9 cellular contexts compared by ENCODE assay signal in the genomic region with DNA sequence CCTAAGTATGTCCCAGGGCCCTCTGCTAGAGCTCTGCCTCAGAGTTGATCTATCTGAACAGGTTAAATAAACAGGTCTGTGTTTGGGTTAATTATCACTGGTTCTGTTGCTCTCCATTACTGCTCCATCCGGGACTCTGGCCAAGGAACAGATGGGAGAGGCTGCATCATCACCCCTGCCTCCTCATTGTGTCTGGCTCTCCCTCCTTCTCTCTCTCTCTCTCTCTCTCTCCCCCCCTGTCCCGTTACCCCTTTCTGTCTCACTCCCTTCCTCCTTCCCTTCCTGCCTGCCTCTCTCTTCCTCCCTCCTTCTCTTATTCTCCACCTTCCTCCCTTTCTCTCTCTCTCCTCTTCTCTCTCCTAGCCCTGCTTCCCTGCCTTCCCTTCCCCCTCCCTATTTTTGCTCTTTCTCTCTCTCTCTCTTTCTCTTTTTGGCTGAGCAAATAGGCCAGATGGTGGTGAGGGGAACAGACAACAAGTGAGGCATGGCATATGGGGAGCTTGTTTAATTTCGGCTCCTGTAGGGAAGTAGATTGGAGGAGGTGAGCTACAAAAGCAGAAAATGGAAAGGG.
DNase-seq lines count a peak whose midpoint lies in the region; ATAC-seq and TF ChIP-seq lines count a peak whose summit lies in the region.
"Had no signal": no experiment of that assay in that cellular context is flagged by ENCODE, and none has a peak within 500 bp of the region (broad histone marks: within the 10 kb centered on the region; RNA-seq: fewer than 3 reads in every experiment).

No MANE protein-coding gene starts in this region.

- peaks cover 0 to 1% of the 10 kb centered on the region in 2 donors for H3K9me3 Mint-ChIP-seq in stimulated activated naive B cell treated with anti-CD40 and anti-IgM and Interleukin-4, amounts not matched to agents 10 μg/mL and 1 μg/mL and 100 μg/mL, for 72 hours
- peaks cover 0 to 5% of the 10 kb centered on the region in 2 donors for H3K9me3 Mint-ChIP-seq in activated naive CD4-positive, alpha-beta T cell treated with anti-CD3 and anti-CD28 coated beads, Interleukin-2, amount 50 U/mL, for 72 hours

- no peak for TF ChIP-seq CTCF in HFF-Myc (IDR thresholded peaks at IDR 0.05; ENCODE audit: low read depth, low read length, missing control alignments)

- no peaks in the 10 kb centered on the region for H3K27me3 Mint-ChIP-seq in stimulated activated naive B cell treated with anti-CD40 and anti-IgM and Interleukin-4, amounts not matched to agents 10 μg/mL and 1 μg/mL and 100 μg/mL, for 72 hours

- intact Hi-C loops in left cardiac atrium (cut with DNase I): no loop called here

- H3K4me3 ChIP-seq in HFF-Myc (replicated peaks; ENCODE audit: low read depth, low read length): no peak overlapping the region

- no peak overlapping the region for H3K4me3 Mint-ChIP-seq in stimulated activated naive B cell treated with anti-CD40 and anti-IgM and Interleukin-4, amounts not matched to agents 10 μg/mL and 1 μg/mL and 100 μg/mL, for 72 hours

- ATAC-seq in left cardiac atrium (peak; percentile 45 to 87), HG03442 (IDR thresholded peaks at IDR 0.05; ENCODE audit: unreplicated experiment) (no peak), GM21390 (IDR thresholded peaks at IDR 0.05; ENCODE audit: unreplicated experiment) (no peak)
- no peak for ATAC-seq in stimulated activated naive B cell treated with anti-CD40 and anti-IgM and Interleukin-4, amounts not matched to agents 10 μg/mL and 1 μg/mL and 100 μg/mL, for 72 hours (replicated peaks)
- ATAC-seq in activated naive CD4-positive, alpha-beta T cell treated with anti-CD3 and anti-CD28 coated beads, Interleukin-2, amount 50 U/mL, for 72 hours: no peak

- H3K36me3 Mint-ChIP-seq in stimulated activated naive B cell treated with anti-CD40 and anti-IgM and Interleukin-4, amounts not matched to agents 10 μg/mL and 1 μg/mL and 100 μg/mL, for 72 hours: peaks cover 50 to 80% of the 10 kb centered on the region in 2 donors
- no peaks in the 10 kb centered on the region for H3K36me3 Mint-ChIP-seq in activated naive CD4-positive, alpha-beta T cell treated with anti-CD3 and anti-CD28 coated beads, Interleukin-2, amount 50 U/mL, for 72 hours

- H3K4me1 Mint-ChIP-seq in stimulated activated naive B cell treated with anti-CD40 and anti-IgM and Interleukin-4, amounts not matched to agents 10 μg/mL and 1 μg/mL and 100 μg/mL, for 72 hours: peaks cover 48 to 71% of the 10 kb centered on the region in 2 donors

- DNase-seq in HFF-Myc (ENCODE audit: extremely low read depth, low read depth) (peak; percentile 31), SHP77 (lab: John Stamatoyannopoulos, UW) (peak; percentile 8 to 62), left cardiac atrium (peak; percentile 61), hepatic stellate cell (ENCODE audit: low spot score) (no peak)
- no peak for DNase-seq in stimulated activated naive B cell treated with anti-CD40 and anti-IgM and Interleukin-4, amounts not matched to agents 10 μg/mL and 1 μg/mL and 100 μg/mL, for 72 hours
- no peak for DNase-seq in activated naive CD4-positive, alpha-beta T cell treated with anti-CD3 and anti-CD28 coated beads, Interleukin-2, amount 50 U/mL, for 72 hours (ENCODE audit: low spot score in 2 of 2)
- DNase-seq: HCEC 1CT had no signal

- H3K27ac Mint-ChIP-seq in stimulated activated naive B cell treated with anti-CD40 and anti-IgM and Interleukin-4, amounts not matched to agents 10 μg/mL and 1 μg/mL and 100 μg/mL, for 72 hours: peak overlapping the region; percentile 26
- no peak overlapping the region for H3K27ac Mint-ChIP-seq in activated naive CD4-positive, alpha-beta T cell treated with anti-CD3 and anti-CD28 coated beads, Interleukin-2, amount 50 U/mL, for 72 hours

Comparison
In these comparisons a context has a peak if more than half of its experiments do, and no peak if none do; other contexts are left out.
1. DNase-seq: peak in HFF-Myc (single experiment), SHP77 (2 of 2) and left cardiac atrium (single experiment); none in stimulated activated naive B cell treated with anti-CD40 and anti-IgM and Interleukin-4, amounts not matched to agents 10 μg/mL and 1 μg/mL and 100 μg/mL, for 72 hours (single experiment), activated naive CD4-positive, alpha-beta T cell treated with anti-CD3 and anti-CD28 coated beads, Interleukin-2, amount 50 U/mL, for 72 hours (0 of 2) and hepatic stellate cell (single experiment).
2. ATAC-seq: peak in left cardiac atrium (2 of 2); none in stimulated activated naive B cell treated with anti-CD40 and anti-IgM and Interleukin-4, amounts not matched to agents 10 μg/mL and 1 μg/mL and 100 μg/mL, for 72 hours (0 of 2), activated naive CD4-positive, alpha-beta T cell treated with anti-CD3 and anti-CD28 coated beads, Interleukin-2, amount 50 U/mL, for 72 hours (0 of 2), HG03442 (single experiment) and GM21390 (single experiment).